8 cellular contexts compared by ENCODE assay signal in genomic region chr11:61733120-61733978, GRCh38. TPM values are rescaled to one million over a fixed set of nuclear protein-coding genes. Genes with fewer than 3 reads are reported as not detected.
DNase-seq lines count a peak whose midpoint lies in the region; ATAC-seq and TF ChIP-seq lines count a peak whose summit lies in the region.

No MANE protein-coding gene starts in this region.

- CTCF ChIA-PET in Panc1 (lab: Charles Lee) = interaction anchor here (0.5 to 1.1 kb wide), 9 partner anchors 10 to 337 kb away, joined by 3 to 9 read pairs (median 5); no protein-coding TSS in a partner anchor

- intact Hi-C loops in Panc1 (cut with micrococcal nuclease; ENCODE audit: unreplicated experiment) = loop anchor here (5.0 kb wide), 1 partner anchor 51 kb away; the partner anchor contains the start of gene DAGLA
- intact Hi-C loops in activated T-helper 1 cell treated with anti-CD3 and anti-CD28 coated beads, Interleukin-12 subunit alpha, Interleukin-12 subunit beta, Interleukin-2, Interleukin-4 antibody, amounts not matched to agents 30 ng/mL and 10 ng/mL and 1 ng/mL, durations not matched to agents 14 hours and 24 hours and 36 hours (cut with micrococcal nuclease) = loop anchor here (1.0 kb wide), 3 partner anchors 37 to 53 kb away; partner anchors contain the start of gene DAGLA

- no peaks in the 10 kb centered on the region for H3K4me1 ChIP-seq in Karpas-422 (ENCODE audit: low read length)
- H3K4me1 ChIP-seq in Panc1 (ENCODE audit: control insufficient read depth, insufficient read depth, low read length) = peaks cover 21% of the 10 kb centered on the region
- peaks cover 9% of the 10 kb centered on the region for H3K4me1 ChIP-seq in fibroblast of lung (ENCODE audit: control insufficient read depth, extremely low read depth, insufficient read depth, low read length)

- POLR2A ChIA-PET in Panc1 (lab: Charles Lee) = no interaction called here

- peak; percentile 99 for TF ChIP-seq CTCF in Panc1 (IDR thresholded peaks at IDR 0.05)
- TF ChIP-seq CTCF in fibroblast of lung (conservative IDR thresholded peaks at IDR 0.05 in 1 of 2, IDR thresholded peaks at IDR 0.05 in 1 of 2; ENCODE audit: low read depth in 1 of 2, low read length in 2 of 2) = peak; percentile 94 to 99
- peak; percentile 100 for TF ChIP-seq CTCF in neural cell (IDR thresholded peaks at IDR 0.05; ENCODE audit: poor library complexity, severe bottlenecking)

- H2AFZ ChIP-seq in Karpas-422 (ENCODE audit: low read length) (no peak overlapping the region), fibroblast of lung (ENCODE audit: low read length) (peak overlapping the region; percentile 39), neural cell (ENCODE audit: low read depth, low read length) (no peak overlapping the region)

- no TSS peak for BruUV-seq in Panc1 (replicated peaks; lab: Mats Ljungman, UMichigan)

- peak; percentile 97 for TF ChIP-seq RAD21 in neural cell (conservative IDR thresholded peaks at IDR 0.05)

- no peaks in the 10 kb centered on the region for H3K9me3 Mint-ChIP-seq in activated T-helper 1 cell treated with anti-CD3 and anti-CD28 coated beads, Interleukin-12 subunit alpha, Interleukin-12 subunit beta, Interleukin-2, Interleukin-4 antibody, amounts not matched to agents 30 ng/mL and 10 ng/mL and 1 ng/mL, durations not matched to agents 14 hours and 24 hours and 36 hours
- H3K9me3 Mint-ChIP-seq in stimulated activated naive CD8-positive, alpha-beta T cell treated with anti-CD3 and anti-CD28 coated beads, Interleukin-15, amount 100 ng/mL, for 72 hours = no peaks in the 10 kb centered on the region

- no peaks in the 10 kb centered on the region for H3K9me2 ChIP-seq in Karpas-422 (replicated peaks; ENCODE audit: insufficient read depth, low read length)
- no peaks in the 10 kb centered on the region for H3K9me2 ChIP-seq in neural cell (ENCODE audit: insufficient read depth, low read length)

- H3K4me3 Mint-ChIP-seq in activated T-helper 1 cell treated with anti-CD3 and anti-CD28 coated beads, Interleukin-12 subunit alpha, Interleukin-12 subunit beta, Interleukin-2, Interleukin-4 antibody, amounts not matched to agents 30 ng/mL and 10 ng/mL and 1 ng/mL, durations not matched to agents 14 hours and 24 hours and 36 hours = no peak overlapping the region
- no peak overlapping the region for H3K4me3 Mint-ChIP-seq in stimulated activated naive CD8-positive, alpha-beta T cell treated with anti-CD3 and anti-CD28 coated beads, Interleukin-15, amount 100 ng/mL, for 72 hours

- H3K4me1 Mint-ChIP-seq in activated T-helper 1 cell treated with anti-CD3 and anti-CD28 coated beads, Interleukin-12 subunit alpha, Interleukin-12 subunit beta, Interleukin-2, Interleukin-4 antibody, amounts not matched to agents 30 ng/mL and 10 ng/mL and 1 ng/mL, durations not matched to agents 14 hours and 24 hours and 36 hours (ENCODE audit: low read depth) = peaks cover 4% of the 10 kb centered on the region
- H3K4me1 Mint-ChIP-seq in stimulated activated naive CD8-positive, alpha-beta T cell treated with anti-CD3 and anti-CD28 coated beads, Interleukin-15, amount 100 ng/mL, for 72 hours = peaks cover 12% of the 10 kb centered on the region

- H3K4me2 ChIP-seq in Karpas-422 (ENCODE audit: low read depth, low read length, poor library complexity, severe bottlenecking) = no peak overlapping the region
- H3K4me2 ChIP-seq in fibroblast of lung (ENCODE audit: extremely low read depth, insufficient read depth, low read length) = no peak overlapping the region
- peak overlapping the region; percentile 69 for H3K4me2 ChIP-seq in neural cell (ENCODE audit: low read length)

- DNase-seq in COR-L47 (lab: John Stamatoyannopoulos, UW) (peak; percentile 76), Karpas-422 (peak; percentile 93), Panc1 (ENCODE audit: low read depth, low spot score) (peak; percentile 55), fibroblast of lung (ENCODE audit: low read depth in 2 of 2) (peak; percentile 68 to 84)
- DNase-seq in activated T-helper 1 cell treated with anti-CD3 and anti-CD28 coated beads, Interleukin-12 subunit alpha, Interleukin-12 subunit beta, Interleukin-2, Interleukin-4 antibody, amounts not matched to agents 30 ng/mL and 10 ng/mL and 1 ng/mL, durations not matched to agents 14 hours and 24 hours and 36 hours (ENCODE audit: low spot score) = peak; percentile 73
- DNase-seq in stimulated activated naive CD8-positive, alpha-beta T cell treated with anti-CD3 and anti-CD28 coated beads, Interleukin-15, amount 100 ng/mL, for 72 hours = peak; percentile 76 to 83

- H3K27me3 Mint-ChIP-seq in activated T-helper 1 cell treated with anti-CD3 and anti-CD28 coated beads, Interleukin-12 subunit alpha, Interleukin-12 subunit beta, Interleukin-2, Interleukin-4 antibody, amounts not matched to agents 30 ng/mL and 10 ng/mL and 1 ng/mL, durations not matched to agents 14 hours and 24 hours and 36 hours (ENCODE audit: insufficient read depth) = peaks cover 3% of the 10 kb centered on the region
- no peaks in the 10 kb centered on the region for H3K27me3 Mint-ChIP-seq in stimulated activated naive CD8-positive, alpha-beta T cell treated with anti-CD3 and anti-CD28 coated beads, Interleukin-15, amount 100 ng/mL, for 72 hours

- H3K27me3 ChIP-seq in Karpas-422 (ENCODE audit: low read length) (no peaks in the 10 kb centered on the region), Panc1 (ENCODE audit: control insufficient read depth, insufficient read depth, low read length) (no peaks in the 10 kb centered on the region), fibroblast of lung (ENCODE audit: control insufficient read depth, insufficient read depth, low read length) (no peaks in the 10 kb centered on the region), neural cell (ENCODE audit: insufficient read depth, low read depth, low read length) (no peaks in the 10 kb centered on the region)

- H3K4me3 ChIP-seq in Karpas-422 (ENCODE audit: low read length) (no peak overlapping the region), Panc1 (ENCODE audit: low read depth in 2 of 2, low read length in 2 of 2) (no peak overlapping the region), fibroblast of lung (replicated peaks in 1 of 4; ENCODE audit: control extremely low read depth in 1 of 4, insufficient read depth in 1 of 4, low read depth in 3 of 4, low read length in 4 of 4) (no peak overlapping the region), neural cell (ENCODE audit: low read length) (peak overlapping the region; percentile 38)

- H3K27ac ChIP-seq in Karpas-422 (ENCODE audit: low read length) = no peak overlapping the region
- no peak overlapping the region for H3K27ac ChIP-seq in Panc1 (ENCODE audit: low read length)
- peak overlapping the region; percentile 63 for H3K27ac ChIP-seq in fibroblast of lung (ENCODE audit: insufficient read depth, low read length)
- H3K27ac ChIP-seq in neural cell (ENCODE audit: low read length) = peak overlapping the region; percentile 81

- in situ Hi-C loops in Panc1 (cut with HindIII; ENCODE audit: low pct_unique_long_range_greater_than_20kb, low sequenced_read_pairs) = no loop called here

- H3K36me3 ChIP-seq in Karpas-422 (ENCODE audit: insufficient read depth, low read length) = no peaks in the 10 kb centered on the region
- no peaks in the 10 kb centered on the region for H3K36me3 ChIP-seq in Panc1 (ENCODE audit: control insufficient read depth, insufficient read depth, low read length)
- peaks cover 2% of the 10 kb centered on the region for H3K36me3 ChIP-seq in fibroblast of lung (ENCODE audit: control insufficient read depth, insufficient read depth, low read length)
- no peaks in the 10 kb centered on the region for H3K36me3 ChIP-seq in neural cell (ENCODE audit: insufficient read depth, low read length)

- TF ChIP-seq EP300 in neural cell (conservative IDR thresholded peaks at IDR 0.05; ENCODE audit: poor library complexity, severe bottlenecking) = peak; percentile 88

- no peaks in the 10 kb centered on the region for H3K36me3 Mint-ChIP-seq in activated T-helper 1 cell treated with anti-CD3 and anti-CD28 coated beads, Interleukin-12 subunit alpha, Interleukin-12 subunit beta, Interleukin-2, Interleukin-4 antibody, amounts not matched to agents 30 ng/mL and 10 ng/mL and 1 ng/mL, durations not matched to agents 14 hours and 24 hours and 36 hours (ENCODE audit: low read depth)

- no peaks in the 10 kb centered on the region for H3K79me2 ChIP-seq in Karpas-422 (ENCODE audit: low read length)
- H3K79me2 ChIP-seq in fibroblast of lung (ENCODE audit: control insufficient read depth, insufficient read depth, low read length) = no peaks in the 10 kb centered on the region
- H3K79me2 ChIP-seq in neural cell (replicated peaks; ENCODE audit: insufficient read depth, low read length) = no peaks in the 10 kb centered on the region

- no peaks in the 10 kb centered on the region for H3F3A ChIP-seq in neural cell (ENCODE audit: insufficient read depth, low read length, poor library complexity, severe bottlenecking)

- H4K20me1 ChIP-seq in Karpas-422 (ENCODE audit: insufficient read depth, low read depth, low read length) = no peaks in the 10 kb centered on the region
- H4K20me1 ChIP-seq in fibroblast of lung (ENCODE audit: control insufficient read depth, extremely low read depth, insufficient read depth, low read length) = no peaks in the 10 kb centered on the region
- H4K20me1 ChIP-seq in neural cell (ENCODE audit: insufficient read depth) = no peaks in the 10 kb centered on the region

- no peak overlapping the region for H3K27ac Mint-ChIP-seq in activated T-helper 1 cell treated with anti-CD3 and anti-CD28 coated beads, Interleukin-12 subunit alpha, Interleukin-12 subunit beta, Interleukin-2, Interleukin-4 antibody, amounts not matched to agents 30 ng/mL and 10 ng/mL and 1 ng/mL, durations not matched to agents 14 hours and 24 hours and 36 hours
- H3K27ac Mint-ChIP-seq in stimulated activated naive CD8-positive, alpha-beta T cell treated with anti-CD3 and anti-CD28 coated beads, Interleukin-15, amount 100 ng/mL, for 72 hours = no peak overlapping the region

- H3K9ac ChIP-seq in Karpas-422 (ENCODE audit: low read length) (no peak overlapping the region), fibroblast of lung (ENCODE audit: insufficient read depth, low read length) (no peak overlapping the region), neural cell (ENCODE audit: low read length) (peak overlapping the region; percentile 64)

- ATAC-seq in GM21447 (IDR thresholded peaks at IDR 0.05; ENCODE audit: unreplicated experiment) (peak; percentile 83), Panc1 (peak; percentile 76)
- ATAC-seq in stimulated activated naive CD8-positive, alpha-beta T cell treated with anti-CD3 and anti-CD28 coated beads, Interleukin-15, amount 100 ng/mL, for 72 hours = peak; percentile 90

- H3K9me3 ChIP-seq in Karpas-422 (ENCODE audit: low read length) (no peaks in the 10 kb centered on the region), Panc1 (ENCODE audit: control insufficient read depth, insufficient read depth, low read depth, low read length) (no peaks in the 10 kb centered on the region), fibroblast of lung (ENCODE audit: control insufficient read depth, insufficient read depth, low read depth, low read length) (no peaks in the 10 kb centered on the region), neural cell (ENCODE audit: low read length) (no peaks in the 10 kb centered on the region)

RNA-seq across cellular contexts. Expression of gene MYRF, which starts 19.1 kb away (rescaled TPM):
- 0.32 TPM in 1 of 2 replicates, not detected in the other for total RNA-seq in Karpas-422 (2014; rRNA removed; shearing (Covaris generic); ENCODE audit: low replicate concordance)
- total RNA-seq in Panc1 (2021; ENCODE audit: unreplicated experiment) (2.8 TPM), fibroblast of lung (under 0.01 and 0.17 TPM in 2 replicates)
- 3.7 TPM for polyA plus RNA-seq in Panc1 (2012; ENCODE audit: insufficient read length)
- total RNA-seq in activated T-helper 1 cell treated with anti-CD3 and anti-CD28 coated beads, Interleukin-12 subunit alpha, Interleukin-12 subunit beta, Interleukin-2, Interleukin-4 antibody, amounts not matched to agents 30 ng/mL and 10 ng/mL and 1 ng/mL, durations not matched to agents 14 hours and 24 hours and 36 hours = 0.78 and 0.99 TPM in 2 replicates
- polyA plus RNA-seq in fibroblast of lung (0.10 and 0.11 TPM in 2 replicates), neural cell (0.16 and 0.86 TPM in 2 replicates)
- 0.27 and 0.28 TPM in 2 replicates for polyA plus RNA-seq in fibroblast of lung (2012)
- polyA minus RNA-seq in fibroblast of lung (ENCODE audit: low replicate concordance) (0.30 and 0.67 TPM in 2 replicates), neural cell (0.46 TPM in 1 of 2 replicates, not detected in the other)

RNA-seq across cellular contexts. Expression of gene DAGLA, which starts 53.2 kb away (rescaled TPM):
- not detected in 2 replicates for total RNA-seq in Karpas-422 (2014; rRNA removed; shearing (Covaris generic); ENCODE audit: low replicate concordance)
- total RNA-seq in Panc1 (2021; ENCODE audit: unreplicated experiment) (6.4 TPM), fibroblast of lung (1.3 and 2.0 TPM in 2 replicates)
- 5.6 TPM for polyA plus RNA-seq in Panc1 (2012; ENCODE audit: insufficient read length)
- total RNA-seq in activated T-helper 1 cell treated with anti-CD3 and anti-CD28 coated beads, Interleukin-12 subunit alpha, Interleukin-12 subunit beta, Interleukin-2, Interleukin-4 antibody, amounts not matched to agents 30 ng/mL and 10 ng/mL and 1 ng/mL, durations not matched to agents 14 hours and 24 hours and 36 hours = 0.18 and 0.20 TPM in 2 replicates
- polyA plus RNA-seq in fibroblast of lung (1.00 and 1.4 TPM in 2 replicates), neural cell (4.5 and 5.7 TPM in 2 replicates)
- polyA plus RNA-seq in fibroblast of lung (2012) = 1.8 and 2.6 TPM in 2 replicates
- polyA minus RNA-seq in fibroblast of lung (ENCODE audit: low replicate concordance) (5.5 and 9.5 TPM in 2 replicates), neural cell (9.7 and 12.4 TPM in 2 replicates)

RNA-seq across cellular contexts. Expression of gene TMEM258, which starts 59.0 kb away (rescaled TPM):
- total RNA-seq in Karpas-422 (2014; rRNA removed; shearing (Covaris generic); ENCODE audit: low replicate concordance) = 81.3 and 303 TPM in 2 replicates
- 139 TPM for total RNA-seq in Panc1 (2021; ENCODE audit: unreplicated experiment)
- polyA plus RNA-seq in Panc1 (2012; ENCODE audit: insufficient read length) = 283 TPM
- total RNA-seq in activated T-helper 1 cell treated with anti-CD3 and anti-CD28 coated beads, Interleukin-12 subunit alpha, Interleukin-12 subunit beta, Interleukin-2, Interleukin-4 antibody, amounts not matched to agents 30 ng/mL and 10 ng/mL and 1 ng/mL, durations not matched to agents 14 hours and 24 hours and 36 hours = 164 and 166 TPM in 2 replicates
- total RNA-seq in fibroblast of lung = 118 and 173 TPM in 2 replicates
- 245 and 281 TPM in 2 replicates for polyA plus RNA-seq in fibroblast of lung
- 362 and 389 TPM in 2 replicates for polyA plus RNA-seq in fibroblast of lung (2012)
- 139 and 220 TPM in 2 replicates for polyA minus RNA-seq in fibroblast of lung (ENCODE audit: low replicate concordance)
- 134 and 141 TPM in 2 replicates for polyA plus RNA-seq in neural cell
- polyA minus RNA-seq in neural cell = 27.8 and 35.9 TPM in 2 replicates

RNA-seq across cellular contexts. Expression of gene FEN1, which starts 59.4 kb away (rescaled TPM):
- 18.0 and 32.4 TPM in 2 replicates for total RNA-seq in Karpas-422 (2014; rRNA removed; shearing (Covaris generic); ENCODE audit: low replicate concordance)
- 67.6 TPM for total RNA-seq in Panc1 (2021; ENCODE audit: unreplicated experiment)
- 54.6 TPM for polyA plus RNA-seq in Panc1 (2012; ENCODE audit: insufficient read length)
- total RNA-seq in activated T-helper 1 cell treated with anti-CD3 and anti-CD28 coated beads, Interleukin-12 subunit alpha, Interleukin-12 subunit beta, Interleukin-2, Interleukin-4 antibody, amounts not matched to agents 30 ng/mL and 10 ng/mL and 1 ng/mL, durations not matched to agents 14 hours and 24 hours and 36 hours = 147 and 149 TPM in 2 replicates
- 3.6 and 3.8 TPM in 2 replicates for total RNA-seq in fibroblast of lung
- 14.0 and 35.1 TPM in 2 replicates for polyA plus RNA-seq in fibroblast of lung
- polyA plus RNA-seq in fibroblast of lung (2012) = 20.7 and 47.1 TPM in 2 replicates
- polyA minus RNA-seq in fibroblast of lung (ENCODE audit: low replicate concordance) = 33.2 and 49.1 TPM in 2 replicates
- 27.2 and 33.9 TPM in 2 replicates for polyA plus RNA-seq in neural cell
- polyA minus RNA-seq in neural cell = 22.6 and 23.3 TPM in 2 replicates

Comparison
In these comparisons a context has a peak if more than half of its experiments do, and no peak if none do; other contexts are left out.
1. H3K27ac ChIP-seq: peak in fibroblast of lung (single experiment) and neural cell (single experiment); none in Karpas-422 (single experiment) and Panc1 (single experiment).
2. Peak in every context shown above with its lines, with median percentiles within 50 percentile points of each other: DNase-seq, ATAC-seq and CTCF ChIP-seq.